Comparison of ENCODE assay signal across 1 cellular context in the genomic region with DNA sequence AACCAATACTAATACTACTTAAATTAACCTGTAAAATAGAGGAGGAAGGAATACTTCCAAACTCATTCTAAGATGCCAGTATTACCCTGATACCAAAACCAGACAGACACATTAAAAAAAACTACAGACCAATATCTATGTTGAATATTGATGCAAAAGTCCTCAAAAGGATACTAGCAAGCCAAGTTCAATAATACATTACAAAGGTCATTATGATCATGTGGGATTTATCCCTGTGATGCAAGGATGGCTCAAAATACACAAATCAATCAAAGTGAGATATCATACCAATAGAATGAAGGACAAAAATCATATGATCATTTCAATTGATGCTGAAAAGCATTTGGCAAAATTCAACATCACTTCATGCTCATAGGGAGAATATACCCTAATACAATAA.
TF ChIP-seq lines count a peak whose summit lies in the region.

No MANE protein-coding gene starts in this region.

TF ChIP-seq in HepG2, 621 proteins besides CTCF, POLR2A, EP300 and RAD21 (continued from another document):
- TF ChIP-seq, protein P1, sequence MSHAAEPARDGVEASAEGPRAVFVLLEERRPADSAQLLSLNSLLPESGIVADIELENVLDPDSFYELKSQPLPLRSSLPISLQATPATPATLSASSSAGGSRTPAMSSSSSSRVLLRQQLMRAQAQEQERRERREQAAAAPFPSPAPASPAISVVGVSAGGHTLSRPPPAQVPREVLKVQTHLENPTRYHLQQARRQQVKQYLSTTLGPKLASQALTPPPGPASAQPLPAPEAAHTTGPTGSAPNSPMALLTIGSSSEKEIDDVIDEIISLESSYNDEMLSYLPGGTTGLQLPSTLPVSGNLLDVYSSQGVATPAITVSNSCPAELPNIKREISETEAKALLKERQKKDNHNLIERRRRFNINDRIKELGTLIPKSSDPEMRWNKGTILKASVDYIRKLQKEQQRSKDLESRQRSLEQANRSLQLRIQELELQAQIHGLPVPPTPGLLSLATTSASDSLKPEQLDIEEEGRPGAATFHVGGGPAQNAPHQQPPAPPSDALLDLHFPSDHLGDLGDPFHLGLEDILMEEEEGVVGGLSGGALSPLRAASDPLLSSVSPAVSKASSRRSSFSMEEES (CRISPR knock-in tag; IDR thresholded peaks at IDR 0.05) = no peak
- no peak for TF ChIP-seq CBX5 (CRISPR knock-in tag; IDR thresholded peaks at IDR 0.05; ENCODE audit: borderline replicate concordance)
- TF ChIP-seq ATRX (CRISPR knock-in tag; IDR thresholded peaks at IDR 0.05; ENCODE audit: borderline replicate concordance) = no peak
- TF ChIP-seq, protein P2, sequence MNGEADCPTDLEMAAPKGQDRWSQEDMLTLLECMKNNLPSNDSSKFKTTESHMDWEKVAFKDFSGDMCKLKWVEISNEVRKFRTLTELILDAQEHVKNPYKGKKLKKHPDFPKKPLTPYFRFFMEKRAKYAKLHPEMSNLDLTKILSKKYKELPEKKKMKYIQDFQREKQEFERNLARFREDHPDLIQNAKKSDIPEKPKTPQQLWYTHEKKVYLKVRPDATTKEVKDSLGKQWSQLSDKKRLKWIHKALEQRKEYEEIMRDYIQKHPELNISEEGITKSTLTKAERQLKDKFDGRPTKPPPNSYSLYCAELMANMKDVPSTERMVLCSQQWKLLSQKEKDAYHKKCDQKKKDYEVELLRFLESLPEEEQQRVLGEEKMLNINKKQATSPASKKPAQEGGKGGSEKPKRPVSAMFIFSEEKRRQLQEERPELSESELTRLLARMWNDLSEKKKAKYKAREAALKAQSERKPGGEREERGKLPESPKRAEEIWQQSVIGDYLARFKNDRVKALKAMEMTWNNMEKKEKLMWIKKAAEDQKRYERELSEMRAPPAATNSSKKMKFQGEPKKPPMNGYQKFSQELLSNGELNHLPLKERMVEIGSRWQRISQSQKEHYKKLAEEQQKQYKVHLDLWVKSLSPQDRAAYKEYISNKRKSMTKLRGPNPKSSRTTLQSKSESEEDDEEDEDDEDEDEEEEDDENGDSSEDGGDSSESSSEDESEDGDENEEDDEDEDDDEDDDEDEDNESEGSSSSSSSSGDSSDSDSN (CRISPR knock-in tag; IDR thresholded peaks at IDR 0.05) = no peak
- no peak for TF ChIP-seq HNRNPUL1 (IDR thresholded peaks at IDR 0.05; ENCODE audit: low read depth, low read length)
- no peak for TF ChIP-seq JUN (CRISPR knock-in tag; IDR thresholded peaks at IDR 0.05)
- TF ChIP-seq, protein P3, sequence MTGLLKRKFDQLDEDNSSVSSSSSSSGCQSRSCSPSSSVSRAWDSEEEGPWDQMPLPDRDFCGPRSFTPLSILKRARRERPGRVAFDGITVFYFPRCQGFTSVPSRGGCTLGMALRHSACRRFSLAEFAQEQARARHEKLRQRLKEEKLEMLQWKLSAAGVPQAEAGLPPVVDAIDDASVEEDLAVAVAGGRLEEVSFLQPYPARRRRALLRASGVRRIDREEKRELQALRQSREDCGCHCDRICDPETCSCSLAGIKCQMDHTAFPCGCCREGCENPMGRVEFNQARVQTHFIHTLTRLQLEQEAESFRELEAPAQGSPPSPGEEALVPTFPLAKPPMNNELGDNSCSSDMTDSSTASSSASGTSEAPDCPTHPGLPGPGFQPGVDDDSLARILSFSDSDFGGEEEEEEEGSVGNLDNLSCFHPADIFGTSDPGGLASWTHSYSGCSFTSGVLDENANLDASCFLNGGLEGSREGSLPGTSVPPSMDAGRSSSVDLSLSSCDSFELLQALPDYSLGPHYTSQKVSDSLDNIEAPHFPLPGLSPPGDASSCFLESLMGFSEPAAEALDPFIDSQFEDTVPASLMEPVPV (CRISPR knock-in tag; IDR thresholded peaks at IDR 0.05) = no peak
- TF ChIP-seq NFKB2 (CRISPR knock-in tag; IDR thresholded peaks at IDR 0.05; ENCODE audit: borderline replicate concordance) = no peak
- TF ChIP-seq ZHX1 (CRISPR knock-in tag; IDR thresholded peaks at IDR 0.05; ENCODE audit: low read depth) = no peak
- no peak for TF ChIP-seq YY1 (IDR thresholded peaks at IDR 0.05; ENCODE audit: insufficient read depth, insufficient replicate concordance, low read depth, low read length)
TF ChIP-seq in HepG2: peak in this region for 0.
